In the genomic region with DNA sequence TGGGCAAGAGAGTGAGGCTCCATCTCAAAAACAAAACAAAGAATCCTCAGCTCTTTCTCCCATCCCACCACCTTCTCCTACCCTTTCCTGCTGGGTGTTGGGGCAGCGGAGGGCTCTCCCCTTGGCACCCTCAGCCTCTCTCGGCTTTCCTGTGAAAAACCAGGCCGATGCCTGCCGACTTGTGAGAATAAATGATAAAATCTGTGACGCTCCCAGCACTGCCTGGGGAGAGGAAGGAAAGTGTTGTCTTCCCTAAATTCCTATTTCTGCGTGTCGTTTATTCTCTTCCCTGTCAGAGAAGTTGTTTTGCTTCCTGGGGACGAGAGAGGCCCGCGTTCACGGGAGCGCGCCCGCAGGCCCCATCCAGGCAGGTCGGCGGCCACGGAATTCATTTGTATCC, we compare ENCODE assay signal across 16 cellular contexts.
"Had no signal": no experiment of that assay in that cellular context is flagged by ENCODE, and none has a peak within 500 bp of the region (broad histone marks: within the 10 kb centered on the region; RNA-seq: fewer than 3 reads in every experiment).

No MANE protein-coding gene starts in this region.

- H3K27ac Mint-ChIP-seq: activated naive CD4-positive, alpha-beta T cell treated with anti-CD3 and anti-CD28 coated beads for 36 hours; progenitor cell of endocrine pancreas; T-helper 1 cell treated with Interleukin-12 subunit alpha and Interleukin-12 subunit beta and Interleukin-4 antibody, amounts not matched to agents 30 μg/mL and 1 μg/mL, for 36 hours had no signal

- H3K27ac ChIP-seq: colonic mucosa, gastrocnemius medialis had no signal

- H3K4me3 ChIP-seq: colonic mucosa, gastrocnemius medialis, upper lobe of left lung had no signal

- H3K27me3 Mint-ChIP-seq: activated B cell treated with CpG ODN at 0.5 μM for 24 hours; activated CD4-positive, alpha-beta T cell treated with anti-CD3 and anti-CD28 coated beads, Interleukin-2, amount 10 ng/mL, durations not matched to agents 7 days and 5 days; progenitor cell of endocrine pancreas had no signal

- ATAC-seq: gastrocnemius medialis, left ventricle myocardium superior, right cardiac atrium had no signal

- H3K4me1 Mint-ChIP-seq: activated CD4-positive, alpha-beta T cell treated with anti-CD3 and anti-CD28 coated beads, Interleukin-2, amount 10 ng/mL, durations not matched to agents 7 days and 5 days had no signal

- DNase-seq: activated B cell treated with CpG ODN at 0.5 μM for 24 hours; activated CD4-positive, alpha-beta T cell treated with anti-CD3 and anti-CD28 coated beads, Interleukin-2, amount 10 ng/mL, durations not matched to agents 7 days and 5 days; activated CD8-positive, alpha-beta memory T cell treated with anti-CD3 and anti-CD28 coated beads for 24 hours; activated naive CD4-positive, alpha-beta T cell treated with anti-CD3 and anti-CD28 coated beads for 36 hours; colonic mucosa; effector CD4-positive, alpha-beta T cell; gastrocnemius medialis; left ventricle myocardium superior; midbrain; nucleus accumbens; right cardiac atrium; small intestine had no signal

- FAIRE-seq: keratinocyte, small intestine had no signal

- H3K36me3 ChIP-seq: colonic mucosa, gastrocnemius medialis, upper lobe of left lung had no signal

- H3K9me3 Mint-ChIP-seq: activated B cell treated with CpG ODN at 0.5 μM for 24 hours; activated CD4-positive, alpha-beta T cell treated with anti-CD3 and anti-CD28 coated beads, Interleukin-2, amount 10 ng/mL, durations not matched to agents 7 days and 5 days; activated naive CD4-positive, alpha-beta T cell treated with anti-CD3 and anti-CD28 coated beads for 36 hours; T-helper 1 cell treated with Interleukin-12 subunit alpha and Interleukin-12 subunit beta and Interleukin-4 antibody, amounts not matched to agents 30 μg/mL and 1 μg/mL, for 36 hours had no signal

- H3K27me3 ChIP-seq: colonic mucosa, gastrocnemius medialis, upper lobe of left lung had no signal

- H3K4me3 Mint-ChIP-seq: activated B cell treated with CpG ODN at 0.5 μM for 24 hours; activated CD4-positive, alpha-beta T cell treated with anti-CD3 and anti-CD28 coated beads, Interleukin-2, amount 10 ng/mL, durations not matched to agents 7 days and 5 days; activated naive CD4-positive, alpha-beta T cell treated with anti-CD3 and anti-CD28 coated beads for 36 hours; T-helper 1 cell treated with Interleukin-12 subunit alpha and Interleukin-12 subunit beta and Interleukin-4 antibody, amounts not matched to agents 30 μg/mL and 1 μg/mL, for 36 hours had no signal

- H3K9me3 ChIP-seq: colonic mucosa, gastrocnemius medialis, upper lobe of left lung had no signal
